In genomic region chr11:17578958-17579357, GRCh38 we compare ENCODE assay signal across 23 cellular contexts. TPM values are rescaled to one million over a fixed set of nuclear protein-coding genes. Genes with fewer than 3 reads are reported as not detected.
A peak's percentile ranks its signal among the peaks of the same experiment; 100 is the strongest.
DNase-seq lines count a peak whose midpoint lies in the region; ATAC-seq and TF ChIP-seq lines count a peak whose summit lies in the region.
"Had no signal": no experiment of that assay in that cellular context is flagged by ENCODE, and none has a peak within 500 bp of the region (broad histone marks: within the 10 kb centered on the region; RNA-seq: fewer than 3 reads in every experiment).

No MANE protein-coding gene starts in this region.

- H3K4me3 Mint-ChIP-seq in Caco-2 (ENCODE audit: unreplicated experiment), result no peak overlapping the region

- H3K36me3 Mint-ChIP-seq in Caco-2 (ENCODE audit: insufficient read depth, unreplicated experiment), result no peaks in the 10 kb centered on the region

- no peak overlapping the region for H3K4me3 ChIP-seq in coronary artery
- H3K4me3 ChIP-seq in stomach, result no peak overlapping the region
- no peak overlapping the region for H3K4me3 ChIP-seq in gastrocnemius medialis
- no peak overlapping the region for H3K4me3 ChIP-seq in Caco-2 (ENCODE audit: low read depth, low read length)
- H3K4me3 ChIP-seq: HAP-1 had no signal

- TF ChIP-seq CTCF in coronary artery (IDR thresholded peaks at IDR 0.05) (no peak), stomach (IDR thresholded peaks at IDR 0.05) (no peak), gastrocnemius medialis (IDR thresholded peaks at IDR 0.05 in 4 of 5, conservative IDR thresholded peaks at IDR 0.05 in 1 of 5) (no peak), Caco-2 (IDR thresholded peaks at IDR 0.05; ENCODE audit: insufficient read depth in 1 of 2, low read depth in 1 of 2, low read length in 1 of 2, severe bottlenecking in 1 of 2, unreplicated experiment in 1 of 2) (no peak)

- H3K27ac Mint-ChIP-seq in Caco-2 (ENCODE audit: unreplicated experiment), result no peak overlapping the region

- no peaks in the 10 kb centered on the region for H3K4me1 ChIP-seq in stomach
- H3K4me1 ChIP-seq in gastrocnemius medialis, result no peaks in the 10 kb centered on the region
- peaks cover 13% of the 10 kb centered on the region for H3K4me1 ChIP-seq in Caco-2
- H3K4me1 ChIP-seq: HAP-1 had no signal

- TF ChIP-seq POLR2A in stomach (IDR thresholded peaks at IDR 0.05) (no peak), gastrocnemius medialis (IDR thresholded peaks at IDR 0.05) (no peak)

- in situ Hi-C loops in gastrocnemius medialis (cut with MboI; ENCODE audit: low sequenced_read_pairs in 4 of 4), result no loop called here

- ATAC-seq in gastrocnemius medialis, result no peak

- H3K27ac ChIP-seq in coronary artery (no peak overlapping the region), stomach (no peak overlapping the region), gastrocnemius medialis (no peak overlapping the region)

- peaks cover 2% of the 10 kb centered on the region for H3K27me3 Mint-ChIP-seq in Caco-2 (ENCODE audit: insufficient read depth, unreplicated experiment)

- CTCF ChIA-PET in Caco-2 (lab: Charles Lee), result no interaction called here

- DNase-seq in activated CD8-positive, alpha-beta memory T cell treated with anti-CD3 and anti-CD28 coated beads for 24 hours, result peak; percentile 40
- DNase-seq in activated CD8-positive, alpha-beta memory T cell treated with anti-CD3 and anti-CD28 coated beads, Interleukin-2, amount 50 U/mL, for 4 hours, result no peak
- DNase-seq in coronary artery (ENCODE audit: low spot score) (peak; percentile 40), myocyte (ENCODE audit: low read depth) (peak; percentile 73), stomach (peak; percentile 7), gastrocnemius medialis (no peak), foreskin melanocyte (no peak), Caco-2 (no peak)
- DNase-seq: 8988T, GDM1, IMR-90, Karpas-422, NCI-H1417 treated with DMSO at 0.1 percent for 48 hours, NCI-H187 treated with DMSO at 0.1 percent for 48 hours, NCI-H226, NCI-H524, NCI-H82, OCI-M1 had no signal

- H3K36me3 ChIP-seq in stomach, result no peaks in the 10 kb centered on the region
- H3K36me3 ChIP-seq in gastrocnemius medialis, result no peaks in the 10 kb centered on the region
- H3K36me3 ChIP-seq in Caco-2 (ENCODE audit: control insufficient read depth, insufficient read depth, low read length), result no peaks in the 10 kb centered on the region
- H3K36me3 ChIP-seq: HAP-1 had no signal

- H3K9me3 ChIP-seq in stomach, result no peaks in the 10 kb centered on the region
- H3K9me3 ChIP-seq in gastrocnemius medialis, result no peaks in the 10 kb centered on the region
- no peaks in the 10 kb centered on the region for H3K9me3 ChIP-seq in Caco-2
- H3K9me3 ChIP-seq: HAP-1 had no signal

- no TSS peak for BruUV-seq in Caco-2 (replicated peaks; lab: Mats Ljungman, UMichigan)

- intact Hi-C loops in stomach (cut with DNase I; ENCODE audit: low total_unique reads), result no loop called here
- intact Hi-C loops in gastrocnemius medialis (cut with DNase I; ENCODE audit: low total_unique reads), result no loop called here
- intact Hi-C loops in Caco-2 (cut with micrococcal nuclease; ENCODE audit: unreplicated experiment), result no loop called here

- H3K27me3 ChIP-seq in stomach (peaks cover 0 to 14% (median 0%) of the 10 kb centered on the region in 3 donors), gastrocnemius medialis (no peaks in the 10 kb centered on the region), Caco-2 (replicated peaks; ENCODE audit: control insufficient read depth, insufficient read depth, low read length) (no peaks in the 10 kb centered on the region)

- TF ChIP-seq EP300 in stomach (IDR thresholded peaks at IDR 0.05), result no peak

- POLR2A ChIA-PET in Caco-2 (lab: Charles Lee), result no interaction called here

- no peaks in the 10 kb centered on the region for H3K9me3 Mint-ChIP-seq in Caco-2 (ENCODE audit: unreplicated experiment)

- H3K4me1 Mint-ChIP-seq in Caco-2 (ENCODE audit: low read depth, unreplicated experiment), result no peaks in the 10 kb centered on the region

- WGBS in stomach, 5 donors, result 86 to 92% (median 89%) methylated on average over 8 of the region's 8 CpGs

RNA-seq across cellular contexts. Expression of gene OTOG, which starts 31.9 kb away (rescaled TPM):
- 0.08 and 0.10 TPM in 2 replicates for total RNA-seq in myocyte
- polyA plus RNA-seq in myocyte (2012), result 0.06 TPM
- not detected for total RNA-seq in stomach
- polyA plus RNA-seq in stomach, result not detected
- not detected for total RNA-seq in gastrocnemius medialis
- 0.95 and 2.5 TPM in 2 replicates for total RNA-seq in Caco-2 (2022)
- total RNA-seq: Daoy, IMR-90, MCF 10A, RPMI7951 had no signal
- polyA plus RNA-seq: AG04450, IMR-90 had no signal

RNA-seq across cellular contexts. Expression of gene USH1C, which starts 34.7 kb away (rescaled TPM):
- not detected in 2 replicates for total RNA-seq in myocyte
- not detected for polyA plus RNA-seq in myocyte (2012)
- 100 to 1,000 TPM in 1 of 5 donors, 10 to 100 TPM in 3, 1 to 10 TPM in 1; 9.4 to 107 (median 22.6) TPM for total RNA-seq in stomach
- 10 to 100 TPM in 1 of 3 donors, 1 to 10 TPM in 2; 4.8 to 42.5 (median 7.1) TPM for polyA plus RNA-seq in stomach
- total RNA-seq in gastrocnemius medialis, result under 1 TPM in 1 of 4 donors, not detected in 3; 0.78 TPM
- total RNA-seq in Caco-2 (2022), result 101 and 113 TPM in 2 replicates
- total RNA-seq: Daoy, IMR-90, MCF 10A, RPMI7951 had no signal
- polyA plus RNA-seq: AG04450, IMR-90 had no signal

Comparison
In these comparisons a context has a peak if more than half of its experiments do, and no peak if none do; other contexts are left out.
1. DNase-seq: peak in activated CD8-positive, alpha-beta memory T cell treated with anti-CD3 and anti-CD28 coated beads for 24 hours (single experiment), coronary artery (single experiment), myocyte (single experiment) and stomach (single experiment); none in activated CD8-positive, alpha-beta memory T cell treated with anti-CD3 and anti-CD28 coated beads, Interleukin-2, amount 50 U/mL, for 4 hours (single experiment), gastrocnemius medialis (0 of 2), foreskin melanocyte (single experiment) and Caco-2 (0 of 2).
2. RNA of gene USH1C, which starts 34.7 kb away (total RNA-seq): 101 to 113 TPM in Caco-2 and 9.4 to 107 TPM in stomach; not detected in myocyte and 0.78 TPM in gastrocnemius medialis; every median in the first group is over 4 times any median in the second.